16 cellular contexts compared by ENCODE assay signal in the genomic region with DNA sequence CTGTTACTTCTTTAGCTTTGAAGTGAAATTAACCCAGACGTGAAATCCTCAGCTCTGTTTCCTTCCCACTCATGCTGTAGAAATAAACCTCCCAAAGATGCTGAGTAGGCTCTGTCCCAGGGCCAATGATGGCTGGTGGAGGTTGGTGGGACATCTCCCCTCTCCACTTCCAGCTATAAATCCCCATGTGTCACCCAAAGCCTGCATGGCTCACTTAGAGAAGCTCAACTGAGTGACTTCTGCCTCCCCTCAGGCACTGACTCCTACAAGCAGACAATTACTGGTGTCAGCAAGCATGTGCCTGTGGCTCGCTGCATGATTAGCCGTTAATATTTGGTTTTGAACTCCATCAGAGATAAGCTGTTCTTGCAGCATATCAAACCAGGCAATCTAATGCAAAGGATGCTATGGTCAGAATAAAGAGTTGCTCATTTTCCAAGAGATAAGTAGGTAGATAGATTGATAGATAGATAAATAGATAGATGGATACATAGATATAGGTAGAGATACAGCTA.
A peak's percentile ranks its signal among the peaks of the same experiment; 100 is the strongest.
DNase-seq lines count a peak whose midpoint lies in the region; ATAC-seq, FAIRE-seq and TF ChIP-seq lines count a peak whose summit lies in the region.
"Had no signal": no experiment of that assay in that cellular context is flagged by ENCODE, and none has a peak within 500 bp of the region (broad histone marks: within the 10 kb centered on the region; RNA-seq: fewer than 3 reads in every experiment).

No MANE protein-coding gene starts in this region.

- no peak for DNase-seq in GM23248
- DNase-seq in M059J (ENCODE audit: low read depth) = peak; percentile 35
- DNase-seq in H1 (ENCODE audit: low read depth in 1 of 2, low spot score in 2 of 2) = no peak
- peak; percentile 56 for DNase-seq in osteoblast (ENCODE audit: insufficient read length, low spot score, missing footprints)
- no peak for DNase-seq in putamen (ENCODE audit: low spot score)
- DNase-seq: C1 segment of cervical spinal cord; Calu3; CD4-positive, alpha-beta T cell; DMS 273 treated with DMSO at 0.1 percent for 48 hours had no signal

- H3K79me2 ChIP-seq in GM23248 (ENCODE audit: insufficient read depth) = no peaks in the 10 kb centered on the region
- H3K79me2 ChIP-seq in H1 (ENCODE audit: control insufficient read depth in 1 of 2, insufficient read depth in 2 of 2, low read length in 2 of 2) = no peaks in the 10 kb centered on the region
- H3K79me2 ChIP-seq in osteoblast (ENCODE audit: insufficient read depth, low read length) = no peaks in the 10 kb centered on the region

- H3K4ac ChIP-seq in H1 (replicated peaks; ENCODE audit: insufficient read length, low read depth, low read length) = no peak overlapping the region

- TF ChIP-seq RAD21 in H1 (IDR thresholded peaks at IDR 0.05 in 1 of 2, conservative IDR thresholded peaks at IDR 0.05 in 1 of 2; ENCODE audit: low read depth in 2 of 2, low read length in 2 of 2) = no peak

- no peak overlapping the region for H2BK120ac ChIP-seq in H1 (replicated peaks; ENCODE audit: low read depth, low read length)

- POLR2A ChIA-PET in H1 (lab: Charles Lee; ENCODE audit: partially characterized antibody) = interaction anchor here (0.6 to 0.9 kb wide), 2 partner anchors 23 to 245 kb away, joined by 3 read pairs; no protein-coding TSS in a partner anchor

- 65% methylated on average over 3 of the region's 3 CpGs for WGBS in GM23248 (ENCODE audit: low coverage in 1 of 2, low lambda C conversion rate in 2 of 2, missing lambda C conversion rate in 2 of 2), 2 experiments
- WGBS in H1 (ENCODE audit: extremely low coverage in 1 of 2, insufficient coverage in 1 of 2, insufficient read length in 1 of 2, insufficient replicate concordance in 2 of 2, low coverage in 1 of 2, low lambda C conversion rate in 2 of 2, missing lambda C conversion rate in 1 of 2), 2 experiments = 97% methylated on average over 3 of the region's 3 CpGs; no CpG with 5 or more reads in 1 of the 2 experiments

- no peak overlapping the region for H4K8ac ChIP-seq in H1 (ENCODE audit: extremely low read depth, insufficient read depth, low read length)

- H3K4me1 ChIP-seq in GM23248 (ENCODE audit: insufficient read depth) (peaks cover 38% of the 10 kb centered on the region), H1 (replicated peaks in 1 of 4; ENCODE audit: control insufficient read depth in 3 of 4, insufficient read depth in 4 of 4, low read length in 3 of 4) (peaks cover 0 to 11% (median 8%) of the 10 kb centered on the region in 4 experiments; a peak in 2 of 7 replicates), osteoblast (ENCODE audit: insufficient read depth, low read length) (peaks cover 12% of the 10 kb centered on the region)

- no peak for TF ChIP-seq CTCF in H1 (IDR thresholded peaks at IDR 0.05; ENCODE audit: control extremely low read depth in 1 of 3, insufficient read depth in 1 of 3, low read depth in 1 of 3, low read length in 3 of 3)
- TF ChIP-seq CTCF in osteoblast (IDR thresholded peaks at IDR 0.05; ENCODE audit: extremely low read depth, low read depth, low read length) = no peak

- in situ Hi-C loops in GM23248 (cut with MboI) = loop anchor here (10.0 kb wide), 1 partner anchor 93 kb away; no protein-coding TSS in a partner anchor

- no peak overlapping the region for H4K91ac ChIP-seq in H1 (replicated peaks; ENCODE audit: insufficient read length, low read length)

- peaks cover 24% of the 10 kb centered on the region for H3F3A ChIP-seq in GM23248 (ENCODE audit: insufficient read depth)

- H3K56ac ChIP-seq in H1 (replicated peaks; ENCODE audit: insufficient read length, low read depth, low read length) = no peak overlapping the region

- H3K27ac ChIP-seq in GM23248 (peak overlapping the region; percentile 94), H1 (ENCODE audit: low read depth, low read length) (no peak overlapping the region), osteoblast (ENCODE audit: low read depth, low read length) (no peak overlapping the region)
- H3K27ac ChIP-seq: HL-60 had no signal

- no peak for TF ChIP-seq POLR2A in H1 (IDR thresholded peaks at IDR 0.05; ENCODE audit: control extremely low read depth in 1 of 2, low read depth in 2 of 2, low read length in 2 of 2)

- no peak overlapping the region for H2AFZ ChIP-seq in GM23248
- no peak overlapping the region for H2AFZ ChIP-seq in H1 (ENCODE audit: low read length)
- no peak overlapping the region for H2AFZ ChIP-seq in osteoblast (ENCODE audit: low read length)

- CTCF ChIA-PET in H1 (lab: Charles Lee; ENCODE audit: partially characterized antibody) = interaction anchor here (0.6 to 3.0 kb wide), 22 partner anchors 9 to 361 kb away, joined by 3 to 24 read pairs (median 4); no protein-coding TSS in a partner anchor

- no peaks in the 10 kb centered on the region for H3K9me2 ChIP-seq in GM23248 (ENCODE audit: insufficient read depth)

- H2AK5ac ChIP-seq in H1 (ENCODE audit: low read depth, low read length) = no peak overlapping the region

- H3K4me3 ChIP-seq in GM23248 = no peak overlapping the region
- H3K4me3 ChIP-seq in H1 (ENCODE audit: extremely low read depth in 1 of 4, insufficient read depth in 2 of 4, low read depth in 3 of 4, low read length in 4 of 4) = no peak overlapping the region
- no peak overlapping the region for H3K4me3 ChIP-seq in osteoblast (ENCODE audit: insufficient read depth, low read length)

- H3K9ac ChIP-seq in GM23248 = no peak overlapping the region
- no peak overlapping the region for H3K9ac ChIP-seq in H1 (replicated peaks in 1 of 4; ENCODE audit: extremely low read depth in 1 of 4, low read depth in 3 of 4, low read length in 3 of 4)

- no peak overlapping the region for H3K18ac ChIP-seq in H1 (ENCODE audit: extremely low read depth, low read length)

- no peaks in the 10 kb centered on the region for H3K27me3 ChIP-seq in GM23248 (replicated peaks; ENCODE audit: insufficient read depth)
- H3K27me3 ChIP-seq in H1 (replicated peaks in 1 of 4; ENCODE audit: control insufficient read depth in 3 of 4, extremely low read depth in 1 of 4, insufficient read depth in 3 of 4, low read length in 3 of 4) = no peaks in the 10 kb centered on the region
- H3K27me3 ChIP-seq in osteoblast (ENCODE audit: insufficient read depth, low read length) = no peaks in the 10 kb centered on the region

- H2BK15ac ChIP-seq in H1 (ENCODE audit: low read length) = no peak overlapping the region

- H3K9me3 ChIP-seq in GM23248 (ENCODE audit: low read depth) = no peaks in the 10 kb centered on the region
- no peaks in the 10 kb centered on the region; a peak in 1 of 4 replicates for H3K9me3 ChIP-seq in H1 (ENCODE audit: insufficient read depth in 2 of 2, low read depth in 1 of 2, low read length in 1 of 2)
- no peaks in the 10 kb centered on the region for H3K9me3 ChIP-seq in osteoblast (ENCODE audit: low read depth, low read length)

- H3K23me2 ChIP-seq in H1 (ENCODE audit: low read depth, low read length) = no peaks in the 10 kb centered on the region

- H2BK5ac ChIP-seq in H1 (ENCODE audit: low read depth, low read length) = no peak overlapping the region

- H3K23ac ChIP-seq in H1 (ENCODE audit: insufficient read length) = no peak overlapping the region

- H3K4me2 ChIP-seq in GM23248 (ENCODE audit: unreplicated experiment) (no peak overlapping the region), H1 (ENCODE audit: insufficient read depth in 1 of 2, low read depth in 2 of 2, low read length in 2 of 2) (no peak overlapping the region), osteoblast (ENCODE audit: insufficient read depth, low read length) (no peak overlapping the region)

- H4K5ac ChIP-seq in H1 (ENCODE audit: insufficient read length, low read depth, low read length) = no peak overlapping the region

- no peak for TF ChIP-seq EP300 in H1 (IDR thresholded peaks at IDR 0.05; ENCODE audit: borderline replicate concordance in 1 of 2, low read depth in 2 of 2, low read length in 2 of 2)

- no peak overlapping the region for H2BK20ac ChIP-seq in H1 (ENCODE audit: low read length)

- H3K36me3 ChIP-seq in GM23248 (ENCODE audit: low read depth) (no peaks in the 10 kb centered on the region), H1 (ENCODE audit: control insufficient read depth in 2 of 4, insufficient read depth in 4 of 4, low read length in 3 of 4) (no peaks in the 10 kb centered on the region), osteoblast (ENCODE audit: insufficient read depth, low read length) (no peaks in the 10 kb centered on the region)

- H3K14ac ChIP-seq in H1 (ENCODE audit: insufficient read length) = no peak overlapping the region

- ATAC-seq in GM18517 (IDR thresholded peaks at IDR 0.05; ENCODE audit: unreplicated experiment) = no peak
- ATAC-seq in GM19351 (IDR thresholded peaks at IDR 0.05; ENCODE audit: unreplicated experiment) = no peak
- ATAC-seq: HCT116 had no signal

- no peaks in the 10 kb centered on the region for H3K79me1 ChIP-seq in H1 (ENCODE audit: low read depth, low read length)

- no peaks in the 10 kb centered on the region for H4K20me1 ChIP-seq in GM23248 (ENCODE audit: insufficient read depth)
- H4K20me1 ChIP-seq in H1 (replicated peaks in 1 of 2; ENCODE audit: control insufficient read depth in 1 of 2, insufficient read depth in 2 of 2, low read length in 2 of 2) = no peaks in the 10 kb centered on the region
- no peaks in the 10 kb centered on the region for H4K20me1 ChIP-seq in osteoblast (ENCODE audit: insufficient read depth, low read length)

- peak overlapping the region; percentile 81; the same call in 1 of the 2 replicates for H2BK12ac ChIP-seq in H1 (ENCODE audit: low read depth, low read length)

- no peak for FAIRE-seq in H1 (lab: Jason Lieb, UNC)
- FAIRE-seq: A204.1, GM18507, H54 had no signal

TF ChIP-seq in H1, 55 proteins besides CTCF, POLR2A, EP300 and RAD21 (continues in another document):
- no peak for TF ChIP-seq HDAC2 (IDR thresholded peaks at IDR 0.05; ENCODE audit: borderline replicate concordance in 1 of 2, low read depth in 2 of 2, low read length in 2 of 2)
- TF ChIP-seq RXRA (IDR thresholded peaks at IDR 0.05; ENCODE audit: insufficient read depth, low read depth, low read length) = no peak
- TF ChIP-seq, protein P1, sequence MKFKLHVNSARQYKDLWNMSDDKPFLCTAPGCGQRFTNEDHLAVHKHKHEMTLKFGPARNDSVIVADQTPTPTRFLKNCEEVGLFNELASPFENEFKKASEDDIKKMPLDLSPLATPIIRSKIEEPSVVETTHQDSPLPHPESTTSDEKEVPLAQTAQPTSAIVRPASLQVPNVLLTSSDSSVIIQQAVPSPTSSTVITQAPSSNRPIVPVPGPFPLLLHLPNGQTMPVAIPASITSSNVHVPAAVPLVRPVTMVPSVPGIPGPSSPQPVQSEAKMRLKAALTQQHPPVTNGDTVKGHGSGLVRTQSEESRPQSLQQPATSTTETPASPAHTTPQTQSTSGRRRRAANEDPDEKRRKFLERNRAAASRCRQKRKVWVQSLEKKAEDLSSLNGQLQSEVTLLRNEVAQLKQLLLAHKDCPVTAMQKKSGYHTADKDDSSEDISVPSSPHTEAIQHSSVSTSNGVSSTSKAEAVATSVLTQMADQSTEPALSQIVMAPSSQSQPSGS (IDR thresholded peaks at IDR 0.05; ENCODE audit: low read length) = no peak
- no peak for TF ChIP-seq EGR1 (IDR thresholded peaks at IDR 0.05; ENCODE audit: borderline replicate concordance, low read depth, low read length)
- TF ChIP-seq, protein P2, sequence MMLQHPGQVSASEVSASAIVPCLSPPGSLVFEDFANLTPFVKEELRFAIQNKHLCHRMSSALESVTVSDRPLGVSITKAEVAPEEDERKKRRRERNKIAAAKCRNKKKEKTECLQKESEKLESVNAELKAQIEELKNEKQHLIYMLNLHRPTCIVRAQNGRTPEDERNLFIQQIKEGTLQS (IDR thresholded peaks at IDR 0.05; ENCODE audit: insufficient read depth, low read depth, low read length) = no peak

Comparison
In these comparisons a context has a peak if more than half of its experiments do, and no peak if none do; other contexts are left out.
1. DNase-seq: peak in M059J (single experiment) and osteoblast (single experiment); none in GM23248 (single experiment), H1 (0 of 2) and putamen (single experiment).